Comparison of ENCODE assay signal across 1 cellular context in genomic region chr16:70526403-70526802, GRCh38.
TF ChIP-seq lines count a peak whose summit lies in the region.

No MANE protein-coding gene starts in this region.

TF ChIP-seq in HepG2, 621 proteins besides CTCF, POLR2A, EP300 and RAD21:
- TF ChIP-seq CBFB (CRISPR knock-in tag; IDR thresholded peaks at IDR 0.05) (0 out of 2 replicates have a peak, but pooled peaks have one; percentile 24), MBD4 (IDR thresholded peaks at IDR 0.05; ENCODE audit: borderline replicate concordance, low read length) (no peak), SIX1 (CRISPR knock-in tag; IDR thresholded peaks at IDR 0.05; ENCODE audit: borderline replicate concordance) (peak; percentile 68; the same call in 1 of the 2 replicates), ZNF335 (CRISPR knock-in tag; IDR thresholded peaks at IDR 0.05) (0 out of 2 replicates have a peak, but pooled peaks have one; percentile 57), ZGPAT (CRISPR knock-in tag; IDR thresholded peaks at IDR 0.05) (no peak), ISL2 (CRISPR knock-in tag; IDR thresholded peaks at IDR 0.05) (no peak), ZNF280B (CRISPR knock-in tag; IDR thresholded peaks at IDR 0.05; ENCODE audit: borderline replicate concordance) (no peak), KDM3A (CRISPR knock-in tag; IDR thresholded peaks at IDR 0.05; ENCODE audit: low read depth) (peak; percentile 43; the same call in 1 of the 2 replicates), CHD2 (IDR thresholded peaks at IDR 0.05; ENCODE audit: low read depth, low read length) (no peak), RARA (CRISPR knock-in tag; IDR thresholded peaks at IDR 0.05) (0 out of 2 replicates have a peak, but pooled peaks have one; percentile 5)
